Comparison of ENCODE assay signal across 26 cellular contexts in genomic region chr22:20210473-20211059, GRCh38. TPM values are rescaled to one million over a fixed set of nuclear protein-coding genes. Genes with fewer than 3 reads are reported as not detected.
"Had no signal": no experiment of that assay in that cellular context is flagged by ENCODE, and none has a peak within 500 bp of the region (broad histone marks: within the 10 kb centered on the region; RNA-seq: fewer than 3 reads in every experiment).

No MANE protein-coding gene starts in this region.

- H3K9me3 Mint-ChIP-seq: naive thymus-derived CD4-positive, alpha-beta T cell; nephron; neural progenitor cell; stimulated activated memory B cell treated with anti-CD40 and anti-IgM and Interleukin-4, amounts not matched to agents 10 μg/mL and 1 μg/mL and 100 μg/mL, for 72 hours; type B pancreatic cell had no signal

- H3K9me3 ChIP-seq: esophagus squamous epithelium, left lung, prostate gland, right atrium auricular region, sigmoid colon, testis, tibial artery had no signal

- H3K36me3 ChIP-seq: esophagus squamous epithelium, left lung, neural progenitor cell, prostate gland, right atrium auricular region, sigmoid colon, tibial artery had no signal

- H3K27ac Mint-ChIP-seq: nephron; stimulated activated memory B cell treated with anti-CD40 and anti-IgM and Interleukin-4, amounts not matched to agents 10 μg/mL and 1 μg/mL and 100 μg/mL, for 72 hours; type B pancreatic cell had no signal

- H3K36me3 Mint-ChIP-seq: naive thymus-derived CD4-positive, alpha-beta T cell; neural progenitor cell; stimulated activated memory B cell treated with anti-CD40 and anti-IgM and Interleukin-4, amounts not matched to agents 10 μg/mL and 1 μg/mL and 100 μg/mL, for 72 hours; type B pancreatic cell had no signal

- H3K4me3 Mint-ChIP-seq: nephron; neural progenitor cell; stimulated activated memory B cell treated with anti-CD40 and anti-IgM and Interleukin-4, amounts not matched to agents 10 μg/mL and 1 μg/mL and 100 μg/mL, for 72 hours; type B pancreatic cell had no signal

- DNase-seq: dermis blood vessel endothelial cell; effector memory CD4-positive, alpha-beta T cell; erythroblast; esophagus squamous epithelium; foreskin melanocyte; kidney; left lung; midbrain; naive thymus-derived CD4-positive, alpha-beta T cell; nucleus accumbens; sigmoid colon; stimulated activated CD4-positive, alpha-beta T cell treated with anti-CD3 and anti-CD28 coated beads, Interleukin-2, amount 100 ng/mL, for 24 hours; stimulated activated CD4-positive, alpha-beta T cell treated with anti-CD3 and anti-CD28 coated beads, Interleukin-4, amount 100 ng/mL, for 24 hours; stimulated activated naive CD8-positive, alpha-beta T cell treated with anti-CD3 and anti-CD28 coated beads, Interleukin-15, Interleukin-2, amounts not matched to agents 100 U/mL and 50 U/mL, for 24 hours; substantia nigra; testis; tibial artery had no signal

- H3K4me1 ChIP-seq: prostate gland had no signal

- H2AFZ ChIP-seq: neural progenitor cell had no signal

- H3K27me3 ChIP-seq: esophagus squamous epithelium, left lung, neural progenitor cell, right atrium auricular region, sigmoid colon, testis, tibial artery had no signal

- FAIRE-seq: endothelial cell of umbilical vein, kidney had no signal

- H3K4me3 ChIP-seq: coronary artery, esophagus squamous epithelium, neural progenitor cell, prostate gland, right atrium auricular region, sigmoid colon, testis, tibial artery had no signal

- ATAC-seq: left lung; naive thymus-derived CD4-positive, alpha-beta T cell; stimulated activated memory B cell treated with anti-CD40 and anti-IgM and Interleukin-4, amounts not matched to agents 10 μg/mL and 1 μg/mL and 100 μg/mL, for 72 hours; stimulated activated naive CD8-positive, alpha-beta T cell treated with anti-CD3 and anti-CD28 coated beads, Interleukin-15, Interleukin-2, amounts not matched to agents 100 U/mL and 50 U/mL, for 24 hours had no signal

- H3K9ac ChIP-seq: neural progenitor cell had no signal

- H3K27ac ChIP-seq: coronary artery, esophagus squamous epithelium, left lung, neural progenitor cell, prostate gland, right atrium auricular region, sigmoid colon, testis, tibial artery had no signal

- H3K4me2 ChIP-seq: neural progenitor cell had no signal

RNA-seq across cellular contexts. Expression of gene CCDC188, which starts 59.7 kb away (rescaled TPM):
- total RNA-seq: naive thymus-derived CD4-positive, alpha-beta T cell; skeletal muscle tissue had no signal
- polyA plus RNA-seq: naive thymus-derived CD4-positive, alpha-beta T cell had no signal
